Comparison of ENCODE assay signal across 18 cellular contexts in the genomic region with DNA sequence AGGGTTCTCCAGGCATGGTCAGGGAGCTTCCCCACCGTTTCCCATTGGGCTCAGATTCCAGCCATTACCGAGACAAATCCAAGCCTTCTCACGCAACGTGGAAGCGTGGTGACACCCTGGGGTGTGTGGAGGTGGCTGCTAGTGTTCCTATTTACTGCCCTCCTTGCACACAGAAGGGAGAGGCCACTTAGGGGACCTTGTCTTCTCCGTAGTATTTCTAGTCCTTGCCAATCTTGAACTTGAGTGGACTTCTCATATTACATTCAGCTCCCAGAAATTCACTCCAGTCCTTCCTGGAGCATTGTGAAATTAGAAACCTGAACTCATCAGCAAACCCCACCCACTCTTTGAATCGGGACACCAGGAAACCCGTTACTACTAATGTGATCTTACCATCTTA.
"Had no signal": no experiment of that assay in that cellular context is flagged by ENCODE, and none has a peak within 500 bp of the region (broad histone marks: within the 10 kb centered on the region; RNA-seq: fewer than 3 reads in every experiment).

No MANE protein-coding gene starts in this region.

- H3K27ac ChIP-seq: epithelial cell of prostate, heart left ventricle, neural progenitor cell, transverse colon, uterus had no signal

- DNase-seq: activated B cell treated with CpG ODN at 0.5 μM for 24 hours; activated CD4-positive, alpha-beta T cell treated with anti-CD3 and anti-CD28 coated beads for 36 hours; activated CD4-positive, alpha-beta T cell treated with anti-CD3 and anti-CD28 coated beads, Interleukin-2, amount 50 U/mL, for 4 hours; activated CD8-positive, alpha-beta memory T cell treated with anti-CD3 and anti-CD28 coated beads for 24 hours; activated CD8-positive, alpha-beta memory T cell treated with anti-CD3 and anti-CD28 coated beads, Interleukin-2, amount 50 U/mL, for 4 hours; activated naive CD4-positive, alpha-beta T cell; activated T-cell treated with anti-CD3 and anti-CD28 coated beads, Interleukin-2, amount 50 U/mL, for 24 hours; amniotic stem cell; heart left ventricle; naive B cell; small intestine; stimulated activated CD8-positive, alpha-beta memory T cell treated with anti-CD3 and anti-CD28 coated beads, Interleukin-4, amount 100 ng/mL, for 48 hours; stimulated activated naive B cell treated with anti-CD40 and anti-IgM and Interleukin-4, amounts not matched to agents 10 μg/mL and 1 μg/mL and 100 μg/mL, for 72 hours; transverse colon; uterus had no signal

- H3K4me3 ChIP-seq: heart left ventricle, neural progenitor cell, transverse colon, uterus had no signal

- ATAC-seq: activated CD4-positive, alpha-beta T cell treated with anti-CD3 and anti-CD28 coated beads for 36 hours; heart left ventricle; sciatic nerve; stimulated activated naive B cell treated with anti-CD40 and anti-IgM and Interleukin-4, amounts not matched to agents 10 μg/mL and 1 μg/mL and 100 μg/mL, for 72 hours had no signal
